ENCODE assay signal across 1 cellular context in genomic region chr2:122022531-122022930, GRCh38.
TF ChIP-seq lines count a peak whose summit lies in the region.

No MANE protein-coding gene starts in this region.

TF ChIP-seq in H1, 55 proteins besides CTCF, POLR2A, EP300 and RAD21:
- TF ChIP-seq GABPA (IDR thresholded peaks at IDR 0.05; ENCODE audit: borderline replicate concordance, insufficient read depth, low read length) = no peak
- no peak for TF ChIP-seq YY1 (IDR thresholded peaks at IDR 0.05; ENCODE audit: low read depth, low read length)
- TF ChIP-seq MAFK (IDR thresholded peaks at IDR 0.05; ENCODE audit: low read depth, low read length) = no peak
- TF ChIP-seq POU5F1 (IDR thresholded peaks at IDR 0.05; ENCODE audit: low read depth, low read length) = no peak
- TF ChIP-seq USF2 (IDR thresholded peaks at IDR 0.05; ENCODE audit: low read length) = no peak
- TF ChIP-seq E2F6 (IDR thresholded peaks at IDR 0.05) = no peak
- TF ChIP-seq RNF2 (IDR thresholded peaks at IDR 0.05; ENCODE audit: borderline replicate concordance, low read depth, low read length, missing control alignments, poor library complexity, severe bottlenecking) = no peak
- TF ChIP-seq GTF2F1 (IDR thresholded peaks at IDR 0.05; ENCODE audit: borderline replicate concordance, low read depth, low read length) = no peak
- no peak for TF ChIP-seq POLR2AphosphoS5 (IDR thresholded peaks at IDR 0.05; ENCODE audit: low read depth, low read length)
